9 cellular contexts compared by ENCODE assay signal in genomic region chr20:59063358-59064213, GRCh38. TPM values are rescaled to one million over a fixed set of nuclear protein-coding genes. Genes with fewer than 3 reads are reported as not detected.
DNase-seq lines count a peak whose midpoint lies in the region; ATAC-seq and TF ChIP-seq lines count a peak whose summit lies in the region.
"Had no signal": no experiment of that assay in that cellular context is flagged by ENCODE, and none has a peak within 500 bp of the region (broad histone marks: within the 10 kb centered on the region; RNA-seq: fewer than 3 reads in every experiment).

No MANE protein-coding gene starts in this region.

- H4K20me1 ChIP-seq in smooth muscle cell (ENCODE audit: low read depth): no peaks in the 10 kb centered on the region

- no peaks in the 10 kb centered on the region for H3K9me3 Mint-ChIP-seq in activated CD4-positive, alpha-beta T cell treated with anti-CD3 and anti-CD28 coated beads for 36 hours (ENCODE audit: low read depth)
- H3K9me3 Mint-ChIP-seq: activated naive CD8-positive, alpha-beta T cell treated with anti-CD3 and anti-CD28 coated beads for 36 hours had no signal

- intact Hi-C loops in activated CD4-positive, alpha-beta T cell treated with anti-CD3 and anti-CD28 coated beads for 36 hours (cut with DNase I, micrococcal nuclease): no loop called here

- H3K4me2 ChIP-seq in smooth muscle cell: peak overlapping the region; percentile 80

- 15% methylated on average over 22 of the region's 22 CpGs for WGBS in smooth muscle cell (ENCODE audit: low lambda C conversion rate)

- ATAC-seq in activated CD4-positive, alpha-beta T cell treated with anti-CD3 and anti-CD28 coated beads for 36 hours: no peak

- H3K27me3 ChIP-seq in cardiac muscle cell (no peaks in the 10 kb centered on the region), smooth muscle cell (ENCODE audit: low read depth) (no peaks in the 10 kb centered on the region)

- DNase-seq in HS-5 (ENCODE audit: low read depth) (peak; percentile 31), SW480 (ENCODE audit: low spot score) (peak; percentile 91), cardiac muscle cell (ENCODE audit: low read depth in 1 of 2, low spot score in 1 of 2) (peak; percentile 58 to 77), smooth muscle cell (lab: John Stamatoyannopoulos, UW; ENCODE audit: unreplicated experiment) (no peak), GM03348 (ENCODE audit: low spot score) (no peak), SW 1271 (lab: John Stamatoyannopoulos, UW) (no peak), NCI-H1092 (lab: John Stamatoyannopoulos, UW) (no peak)
- DNase-seq in activated CD4-positive, alpha-beta T cell treated with anti-CD3 and anti-CD28 coated beads for 36 hours: no peak
- DNase-seq: activated naive CD8-positive, alpha-beta T cell treated with anti-CD3 and anti-CD28 coated beads for 36 hours had no signal

- no peaks in the 10 kb centered on the region for H3K9me3 ChIP-seq in cardiac muscle cell (ENCODE audit: low read depth)
- H3K9me3 ChIP-seq in smooth muscle cell (replicated peaks; ENCODE audit: low read depth): no peaks in the 10 kb centered on the region

- no peak overlapping the region for H3K4me3 Mint-ChIP-seq in activated CD4-positive, alpha-beta T cell treated with anti-CD3 and anti-CD28 coated beads for 36 hours
- H3K4me3 Mint-ChIP-seq: activated naive CD8-positive, alpha-beta T cell treated with anti-CD3 and anti-CD28 coated beads for 36 hours had no signal

- peak overlapping the region; percentile 33 for H3K9ac ChIP-seq in smooth muscle cell (ENCODE audit: low read depth)

- CTCF ChIA-PET in activated CD4-positive, alpha-beta T cell treated with anti-CD3 and anti-CD28 coated beads for 36 hours (lab: Charles Lee): interaction anchor here (0.5 to 1.9 kb wide), 5 partner anchors 13 to 1322 kb away, joined by 3 to 6 read pairs (median 3); no protein-coding TSS in a partner anchor

- H3K27ac ChIP-seq in cardiac muscle cell (peak overlapping the region; percentile 78), smooth muscle cell (ENCODE audit: low read depth) (peak overlapping the region; percentile 59)

- no peak overlapping the region for H3K27ac Mint-ChIP-seq in activated CD4-positive, alpha-beta T cell treated with anti-CD3 and anti-CD28 coated beads for 36 hours
- H3K27ac Mint-ChIP-seq: activated naive CD8-positive, alpha-beta T cell treated with anti-CD3 and anti-CD28 coated beads for 36 hours had no signal

- H2AFZ ChIP-seq in smooth muscle cell (ENCODE audit: low read depth): peak overlapping the region; percentile 62

- H3K36me3 ChIP-seq in cardiac muscle cell: no peaks in the 10 kb centered on the region
- H3K36me3 ChIP-seq in smooth muscle cell (ENCODE audit: low read depth): no peaks in the 10 kb centered on the region

- peaks cover 3% of the 10 kb centered on the region for H3K27me3 Mint-ChIP-seq in activated CD4-positive, alpha-beta T cell treated with anti-CD3 and anti-CD28 coated beads for 36 hours

- H3K4me1 ChIP-seq in cardiac muscle cell (ENCODE audit: low read depth): peaks cover 22% of the 10 kb centered on the region
- peaks cover 2% of the 10 kb centered on the region for H3K4me1 ChIP-seq in smooth muscle cell (ENCODE audit: low read depth)

- H3F3A ChIP-seq in smooth muscle cell (ENCODE audit: low read depth): peaks cover 2% of the 10 kb centered on the region

- H3K4me1 Mint-ChIP-seq in activated CD4-positive, alpha-beta T cell treated with anti-CD3 and anti-CD28 coated beads for 36 hours: no peaks in the 10 kb centered on the region
- H3K4me1 Mint-ChIP-seq: activated naive CD8-positive, alpha-beta T cell treated with anti-CD3 and anti-CD28 coated beads for 36 hours had no signal

- no peak overlapping the region for H3K4me3 ChIP-seq in cardiac muscle cell
- peak overlapping the region; percentile 29 for H3K4me3 ChIP-seq in smooth muscle cell

- no peaks in the 10 kb centered on the region for H3K79me2 ChIP-seq in smooth muscle cell (ENCODE audit: low read depth)

- POLR2A ChIA-PET in activated CD4-positive, alpha-beta T cell treated with anti-CD3 and anti-CD28 coated beads for 36 hours (lab: Charles Lee): no interaction called here

- no peaks in the 10 kb centered on the region for H3K36me3 Mint-ChIP-seq in activated CD4-positive, alpha-beta T cell treated with anti-CD3 and anti-CD28 coated beads for 36 hours (ENCODE audit: low read depth)
- H3K36me3 Mint-ChIP-seq: activated naive CD8-positive, alpha-beta T cell treated with anti-CD3 and anti-CD28 coated beads for 36 hours had no signal

- no peak for TF ChIP-seq CTCF in cardiac muscle cell (IDR thresholded peaks at IDR 0.05; ENCODE audit: low read depth, low read length)
- TF ChIP-seq CTCF in smooth muscle cell (IDR thresholded peaks at IDR 0.05; ENCODE audit: borderline replicate concordance, insufficient read depth, poor library complexity, severe bottlenecking): no peak

RNA-seq across cellular contexts. Expression of gene PRELID3B, which starts 21.0 kb away (rescaled TPM):
- total RNA-seq in cardiac muscle cell: 37.6 and 40.9 TPM in 2 replicates
- 30.0 and 39.5 TPM in 2 replicates for polyA plus RNA-seq in cardiac muscle cell
- total RNA-seq in smooth muscle cell: 39.1 and 44.9 TPM in 2 replicates
- 20.9 and 25.8 TPM in 2 replicates for polyA plus RNA-seq in smooth muscle cell
- 100 to 1,000 TPM; 148 to 196 TPM for total RNA-seq in activated CD4-positive, alpha-beta T cell treated with anti-CD3 and anti-CD28 coated beads for 36 hours

RNA-seq across cellular contexts. Expression of gene ATP5F1E, which starts 31.5 kb away (rescaled TPM):
- total RNA-seq in cardiac muscle cell (17.9 and 34.9 TPM in 2 replicates), smooth muscle cell (48.1 and 48.6 TPM in 2 replicates)
- polyA plus RNA-seq in cardiac muscle cell (211 and 281 TPM in 2 replicates), smooth muscle cell (265 and 280 TPM in 2 replicates)
- 10 to 100 TPM; 63.5 to 76.1 TPM for total RNA-seq in activated CD4-positive, alpha-beta T cell treated with anti-CD3 and anti-CD28 coated beads for 36 hours

RNA-seq across cellular contexts. Expression of gene TUBB1, which starts 44.4 kb away (rescaled TPM):
- total RNA-seq in cardiac muscle cell (0.03 TPM in 1 of 2 replicates, not detected in the other), smooth muscle cell (0.40 and 0.67 TPM in 2 replicates)
- polyA plus RNA-seq in cardiac muscle cell (0.06 TPM in 1 of 2 replicates, not detected in the other), smooth muscle cell (not detected in 2 replicates)
- total RNA-seq in activated CD4-positive, alpha-beta T cell treated with anti-CD3 and anti-CD28 coated beads for 36 hours: not detected
- total RNA-seq: activated naive CD8-positive, alpha-beta T cell treated with anti-CD3 and anti-CD28 coated beads for 36 hours had no signal

RNA-seq across cellular contexts. Expression of gene CTSZ, which starts 56.5 kb away (rescaled TPM):
- 60.6 and 71.3 TPM in 2 replicates for total RNA-seq in cardiac muscle cell
- polyA plus RNA-seq in cardiac muscle cell: 3.7 and 6.6 TPM in 2 replicates
- 151 and 171 TPM in 2 replicates for total RNA-seq in smooth muscle cell
- 9.4 and 12.7 TPM in 2 replicates for polyA plus RNA-seq in smooth muscle cell
- total RNA-seq in activated CD4-positive, alpha-beta T cell treated with anti-CD3 and anti-CD28 coated beads for 36 hours: 10 to 100 TPM; 26.6 to 29.4 TPM

Comparison
In these comparisons a context has a peak if more than half of its experiments do, and no peak if none do; other contexts are left out.
1. DNase-seq: peak in HS-5 (single experiment), SW480 (single experiment) and cardiac muscle cell (2 of 2); none in smooth muscle cell (single experiment), GM03348 (single experiment), SW 1271 (0 of 2), NCI-H1092 (single experiment) and activated CD4-positive, alpha-beta T cell treated with anti-CD3 and anti-CD28 coated beads for 36 hours (single experiment).